Comparison of ENCODE assay signal across 15 cellular contexts in the genomic region with DNA sequence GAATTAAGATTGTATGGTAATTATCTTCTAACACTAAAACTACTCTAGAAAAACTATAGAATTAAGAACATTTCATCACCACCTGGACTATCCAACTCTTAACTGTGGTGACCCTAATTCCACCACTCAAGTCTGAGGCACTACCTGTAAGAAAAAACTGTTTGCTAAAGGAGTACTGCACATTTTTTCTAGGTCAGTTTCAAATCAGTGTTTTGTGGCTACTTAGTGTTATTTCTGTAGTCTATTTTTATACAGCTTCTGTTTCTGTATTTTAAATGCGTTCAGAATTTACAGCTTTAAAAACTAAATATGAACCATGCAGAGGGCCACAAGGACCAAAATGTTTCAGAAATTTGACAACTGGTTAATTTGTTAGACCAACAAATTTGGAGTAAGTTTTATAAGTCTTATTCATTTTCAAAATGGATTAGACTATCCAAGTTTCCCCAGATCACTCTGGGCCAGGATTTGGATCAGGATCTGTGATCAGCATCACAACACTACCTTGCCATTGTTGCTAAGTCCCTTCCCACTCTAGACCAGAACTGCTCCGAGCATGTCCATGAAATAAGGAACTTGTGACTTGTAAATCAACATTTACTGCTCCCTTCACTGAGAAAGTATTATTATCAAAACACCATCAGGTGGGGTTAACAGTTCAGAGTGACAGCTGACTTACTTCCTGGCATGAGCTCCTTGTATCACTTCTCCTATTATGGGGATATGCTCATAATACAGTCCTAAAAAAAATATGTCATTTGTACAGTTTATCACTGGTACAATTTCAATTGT. TPM values are rescaled to one million over a fixed set of nuclear protein-coding genes. Genes with fewer than 3 reads are reported as not detected.
DNase-seq lines count a peak whose midpoint lies in the region; ATAC-seq and TF ChIP-seq lines count a peak whose summit lies in the region.
"Had no signal": no experiment of that assay in that cellular context is flagged by ENCODE, and none has a peak within 500 bp of the region (broad histone marks: within the 10 kb centered on the region; RNA-seq: fewer than 3 reads in every experiment).

No MANE protein-coding gene starts in this region.

- H3K27me3 ChIP-seq in GM23338 (ENCODE audit: insufficient read depth), result no peaks in the 10 kb centered on the region
- H3K27me3 ChIP-seq: uterus had no signal

- POLR2A ChIA-PET in activated CD4-positive, alpha-beta T cell treated with anti-CD3 and anti-CD28 coated beads, Interleukin-2, amount 10 ng/mL, durations not matched to agents 7 days and 5 days (lab: Charles Lee), result no interaction called here
- POLR2A ChIA-PET in activated CD4-positive, alpha-beta memory T cell treated with anti-CD3 and anti-CD28 coated beads, Interleukin-2, amount 10 ng/mL, durations not matched to agents 7 days and 5 days (lab: Charles Lee), result interaction anchor here (0.9 to 1.9 kb wide), 5 partner anchors 9 to 349 kb away, joined by 4 to 18 read pairs (median 5); partner anchors contain the start of genes GLT8D1, SFMBT1 and SPCS1

- CTCF ChIA-PET in activated CD4-positive, alpha-beta T cell treated with anti-CD3 and anti-CD28 coated beads, Interleukin-2, amount 10 ng/mL, durations not matched to agents 7 days and 5 days (lab: Charles Lee), result no interaction called here
- CTCF ChIA-PET in activated CD4-positive, alpha-beta memory T cell treated with anti-CD3 and anti-CD28 coated beads, Interleukin-2, amount 10 ng/mL, durations not matched to agents 7 days and 5 days (lab: Charles Lee), result interaction anchor here (1.7 kb wide), 1 partner anchor 9 kb away, joined by 6 read pairs; no protein-coding TSS in a partner anchor

- no peak overlapping the region for H2AFZ ChIP-seq in GM23338

- intact Hi-C loops in natural killer cell (cut with micrococcal nuclease), result no loop called here

- TF ChIP-seq CTCF in GM23338 (conservative IDR thresholded peaks at IDR 0.05; ENCODE audit: low read depth in 2 of 2) (no peak), natural killer cell (IDR thresholded peaks at IDR 0.05) (no peak)

- no peak for ATAC-seq in GM23338
- ATAC-seq in natural killer cell, result peak; percentile 79 to 90 (median 81)

- no peak overlapping the region for H3K4me3 Mint-ChIP-seq in activated CD4-positive, alpha-beta T cell treated with anti-CD3 and anti-CD28 coated beads, Interleukin-2, amount 10 ng/mL, durations not matched to agents 7 days and 5 days
- no peak overlapping the region for H3K4me3 Mint-ChIP-seq in GM23338
- H3K4me3 Mint-ChIP-seq in activated CD4-positive, alpha-beta memory T cell treated with anti-CD3 and anti-CD28 coated beads, Interleukin-2, amount 10 ng/mL, durations not matched to agents 7 days and 5 days, result no peak overlapping the region
- H3K4me3 Mint-ChIP-seq in natural killer cell, result peak overlapping the region; percentile 65

- H3K36me3 Mint-ChIP-seq in activated CD4-positive, alpha-beta T cell treated with anti-CD3 and anti-CD28 coated beads, Interleukin-2, amount 10 ng/mL, durations not matched to agents 7 days and 5 days (ENCODE audit: low read depth), result peaks cover 52% of the 10 kb centered on the region
- H3K36me3 Mint-ChIP-seq in GM23338 (ENCODE audit: low read depth) (peaks cover 54% of the 10 kb centered on the region), natural killer cell (peaks cover 24% of the 10 kb centered on the region)
- H3K36me3 Mint-ChIP-seq in activated CD4-positive, alpha-beta memory T cell treated with anti-CD3 and anti-CD28 coated beads, Interleukin-2, amount 10 ng/mL, durations not matched to agents 7 days and 5 days (ENCODE audit: low read depth), result peaks cover 59% of the 10 kb centered on the region

- peaks cover 45% of the 10 kb centered on the region for H3K36me3 ChIP-seq in GM23338 (ENCODE audit: insufficient read depth)
- H3K36me3 ChIP-seq: uterus had no signal

- H3K79me2 ChIP-seq in GM23338 (replicated peaks; ENCODE audit: insufficient read depth), result peaks cover 3% of the 10 kb centered on the region

- no peaks in the 10 kb centered on the region for H3K4me1 ChIP-seq in GM23338 (ENCODE audit: insufficient read depth)
- H3K4me1 ChIP-seq: uterus had no signal

- no peaks in the 10 kb centered on the region for H3K27me3 Mint-ChIP-seq in activated CD4-positive, alpha-beta T cell treated with anti-CD3 and anti-CD28 coated beads, Interleukin-2, amount 10 ng/mL, durations not matched to agents 7 days and 5 days
- H3K27me3 Mint-ChIP-seq in GM23338 (ENCODE audit: insufficient read depth, low read depth, poor library complexity), result peaks cover 2% of the 10 kb centered on the region
- no peaks in the 10 kb centered on the region for H3K27me3 Mint-ChIP-seq in activated CD4-positive, alpha-beta memory T cell treated with anti-CD3 and anti-CD28 coated beads, Interleukin-2, amount 10 ng/mL, durations not matched to agents 7 days and 5 days
- no peaks in the 10 kb centered on the region for H3K27me3 Mint-ChIP-seq in natural killer cell (ENCODE audit: low read depth in 2 of 2)

- no peak overlapping the region for H3K4me3 ChIP-seq in GM23338
- H3K4me3 ChIP-seq: uterus had no signal

- no peaks in the 10 kb centered on the region for H3K9me3 Mint-ChIP-seq in activated CD4-positive, alpha-beta T cell treated with anti-CD3 and anti-CD28 coated beads, Interleukin-2, amount 10 ng/mL, durations not matched to agents 7 days and 5 days
- H3K9me3 Mint-ChIP-seq in GM23338 (no peaks in the 10 kb centered on the region), natural killer cell (no peaks in the 10 kb centered on the region)
- H3K9me3 Mint-ChIP-seq in activated CD4-positive, alpha-beta memory T cell treated with anti-CD3 and anti-CD28 coated beads, Interleukin-2, amount 10 ng/mL, durations not matched to agents 7 days and 5 days, result no peaks in the 10 kb centered on the region

- peaks cover 52% of the 10 kb centered on the region for H3F3A ChIP-seq in GM23338 (replicated peaks; ENCODE audit: low read depth)

- H3K4me2 ChIP-seq in GM23338, result no peak overlapping the region

- DNase-seq in activated CD4-positive, alpha-beta T cell treated with anti-CD3 and anti-CD28 coated beads, Interleukin-2, amount 10 ng/mL, durations not matched to agents 7 days and 5 days, result no peak
- no peak for DNase-seq in activated CD4-positive, alpha-beta T cell treated with anti-CD3 and anti-CD28 coated beads for 48 hours
- DNase-seq in GM23338 (ENCODE audit: low spot score) (no peak), natural killer cell (no peak), HuH-7.5 (ENCODE audit: low spot score) (no peak), NCI-H1105 (lab: John Stamatoyannopoulos, UW) (no peak)
- no peak for DNase-seq in activated CD4-positive, alpha-beta memory T cell treated with anti-CD3 and anti-CD28 coated beads, Interleukin-2, amount 10 ng/mL, durations not matched to agents 7 days and 5 days
- DNase-seq in NK-92 treated with Interleukin-12 subunit alpha and Interleukin-12 subunit beta, amount 100 ng/mL, for 24 hours (lab: John Stamatoyannopoulos, UW), result no peak
- DNase-seq: activated T-cell treated with anti-CD3 and anti-CD28 coated beads for 4 hours, GOT3, midbrain, NCI-H446, T-helper 9 cell, uterus had no signal

- H3K9me2 ChIP-seq in GM23338 (ENCODE audit: insufficient read depth), result no peaks in the 10 kb centered on the region

- H3K27ac Mint-ChIP-seq in activated CD4-positive, alpha-beta T cell treated with anti-CD3 and anti-CD28 coated beads, Interleukin-2, amount 10 ng/mL, durations not matched to agents 7 days and 5 days, result peak overlapping the region; percentile 5
- H3K27ac Mint-ChIP-seq in GM23338, result no peak overlapping the region
- H3K27ac Mint-ChIP-seq in activated CD4-positive, alpha-beta memory T cell treated with anti-CD3 and anti-CD28 coated beads, Interleukin-2, amount 10 ng/mL, durations not matched to agents 7 days and 5 days, result peak overlapping the region; percentile 60
- peak overlapping the region; percentile 73 to 93 for H3K27ac Mint-ChIP-seq in natural killer cell

- H3K4me1 Mint-ChIP-seq in activated CD4-positive, alpha-beta T cell treated with anti-CD3 and anti-CD28 coated beads, Interleukin-2, amount 10 ng/mL, durations not matched to agents 7 days and 5 days, result peaks cover 14% of the 10 kb centered on the region
- H3K4me1 Mint-ChIP-seq in GM23338 (no peaks in the 10 kb centered on the region), natural killer cell (peaks cover 18 to 19% of the 10 kb centered on the region in 2 donors)
- H3K4me1 Mint-ChIP-seq in activated CD4-positive, alpha-beta memory T cell treated with anti-CD3 and anti-CD28 coated beads, Interleukin-2, amount 10 ng/mL, durations not matched to agents 7 days and 5 days, result peaks cover 17% of the 10 kb centered on the region

- peaks cover 46% of the 10 kb centered on the region for H4K20me1 ChIP-seq in GM23338 (replicated peaks; ENCODE audit: insufficient read depth)

- H3K27ac ChIP-seq in GM23338 (ENCODE audit: low read depth), result peak overlapping the region; percentile 75
- H3K27ac ChIP-seq: HL-60, uterus had no signal

RNA-seq across cellular contexts. Expression of gene GLT8D1, which starts 8.6 kb away (rescaled TPM):
- total RNA-seq in activated CD4-positive, alpha-beta T cell treated with anti-CD3 and anti-CD28 coated beads, Interleukin-2, amount 10 ng/mL, durations not matched to agents 7 days and 5 days, result 10 to 100 TPM; 43.0 to 47.2 TPM
- total RNA-seq in GM23338 (2014; rRNA removed; shearing (Covaris generic)), result 40.8 and 50.7 TPM in 2 replicates
- polyA plus RNA-seq in GM23338 (2016; fragmentation: Nextera tagmentation; extraction: Ambion mirVana), result 24.6 and 30.0 TPM in 2 replicates
- total RNA-seq in activated CD4-positive, alpha-beta memory T cell treated with anti-CD3 and anti-CD28 coated beads, Interleukin-2, amount 10 ng/mL, durations not matched to agents 7 days and 5 days, result 10 to 100 TPM; 43.4 to 46.7 TPM
- total RNA-seq in natural killer cell, result 10 to 100 TPM; 31.1 to 39.4 (median 38.2) TPM

RNA-seq across cellular contexts. Expression of gene SPCS1, which starts 8.9 kb away (rescaled TPM):
- 100 to 1,000 TPM in 1 of 2 experiments, 10 to 100 TPM in 1; 97.0 to 102 TPM for total RNA-seq in activated CD4-positive, alpha-beta T cell treated with anti-CD3 and anti-CD28 coated beads, Interleukin-2, amount 10 ng/mL, durations not matched to agents 7 days and 5 days
- 165 and 187 TPM in 2 replicates for total RNA-seq in GM23338 (2014; rRNA removed; shearing (Covaris generic))
- polyA plus RNA-seq in GM23338 (2016; fragmentation: Nextera tagmentation; extraction: Ambion mirVana), result 277 and 288 TPM in 2 replicates
- total RNA-seq in activated CD4-positive, alpha-beta memory T cell treated with anti-CD3 and anti-CD28 coated beads, Interleukin-2, amount 10 ng/mL, durations not matched to agents 7 days and 5 days, result 100 to 1,000 TPM; 107 to 108 TPM
- 10 to 100 TPM; 52.4 to 64.4 (median 57.3) TPM for total RNA-seq in natural killer cell

RNA-seq across cellular contexts. Expression of gene GNL3, which starts 11.2 kb away (rescaled TPM):
- total RNA-seq in activated CD4-positive, alpha-beta T cell treated with anti-CD3 and anti-CD28 coated beads, Interleukin-2, amount 10 ng/mL, durations not matched to agents 7 days and 5 days, result 10 to 100 TPM; 74.8 to 79.1 TPM
- 138 and 169 TPM in 2 replicates for total RNA-seq in GM23338 (2014; rRNA removed; shearing (Covaris generic))
- polyA plus RNA-seq in GM23338 (2016; fragmentation: Nextera tagmentation; extraction: Ambion mirVana), result 177 and 205 TPM in 2 replicates
- total RNA-seq in activated CD4-positive, alpha-beta memory T cell treated with anti-CD3 and anti-CD28 coated beads, Interleukin-2, amount 10 ng/mL, durations not matched to agents 7 days and 5 days, result 10 to 100 TPM; 66.8 to 67.5 TPM
- 10 to 100 TPM; 70.7 to 81.1 (median 70.9) TPM for total RNA-seq in natural killer cell

RNA-seq across cellular contexts. Expression of gene PBRM1, which starts 11.3 kb away (rescaled TPM):
- total RNA-seq in activated CD4-positive, alpha-beta T cell treated with anti-CD3 and anti-CD28 coated beads, Interleukin-2, amount 10 ng/mL, durations not matched to agents 7 days and 5 days, result 10 to 100 TPM; 88.9 to 97.7 TPM
- 72.5 and 80.7 TPM in 2 replicates for total RNA-seq in GM23338 (2014; rRNA removed; shearing (Covaris generic))
- 40.8 and 57.5 TPM in 2 replicates for polyA plus RNA-seq in GM23338 (2016; fragmentation: Nextera tagmentation; extraction: Ambion mirVana)
- total RNA-seq in activated CD4-positive, alpha-beta memory T cell treated with anti-CD3 and anti-CD28 coated beads, Interleukin-2, amount 10 ng/mL, durations not matched to agents 7 days and 5 days, result 10 to 100 TPM; 69.0 to 70.2 TPM
- 10 to 100 TPM; 70.2 to 79.7 (median 76.6) TPM for total RNA-seq in natural killer cell
